Comparison of ENCODE assay signal across 21 cellular contexts in the genomic region with DNA sequence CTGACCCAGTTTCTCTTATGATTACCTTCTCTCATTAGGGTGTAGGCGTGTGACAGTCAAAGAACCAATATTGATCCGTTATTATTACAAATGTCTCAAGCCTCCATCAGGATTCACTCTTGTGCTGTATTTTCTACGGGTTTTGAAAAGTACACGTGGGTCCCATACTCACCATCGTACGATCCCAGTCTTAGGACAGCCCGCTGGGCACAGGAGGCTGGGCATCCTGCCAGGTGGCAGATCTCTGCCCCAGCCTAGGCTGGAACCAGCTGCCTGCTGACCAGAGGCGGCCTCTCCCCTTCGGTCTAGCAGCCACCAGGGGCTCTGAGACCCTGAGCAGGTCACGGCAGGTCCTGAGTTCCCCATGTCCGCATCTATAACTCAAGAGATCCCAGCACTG. TPM values are rescaled to one million over a fixed set of nuclear protein-coding genes. Genes with fewer than 3 reads are reported as not detected.
DNase-seq lines count a peak whose midpoint lies in the region; ATAC-seq and TF ChIP-seq lines count a peak whose summit lies in the region.
"Had no signal": no experiment of that assay in that cellular context is flagged by ENCODE, and none has a peak within 500 bp of the region (broad histone marks: within the 10 kb centered on the region; RNA-seq: fewer than 3 reads in every experiment).

No MANE protein-coding gene starts in this region.

- no peak for DNase-seq in stimulated activated naive CD8-positive, alpha-beta T cell treated with anti-CD3 and anti-CD28 coated beads, Interleukin-15, Interleukin-2, amounts not matched to agents 100 U/mL and 50 U/mL, for 24 hours
- no peak for DNase-seq in effector memory CD8-positive, alpha-beta T cell
- no peak for DNase-seq in natural killer cell treated with Interleukin-12 subunit alpha and Interleukin-12 subunit beta and Interleukin-15 and Interleukin-18, amount 100 ng/mL, for 72 hours (ENCODE audit: low spot score)
- DNase-seq in upper lobe of right lung (no peak), left lung (no peak)
- no peak for DNase-seq in activated T-cell treated with anti-CD3 and anti-CD28 coated beads, Interleukin-2, amount 50 U/mL, for 4 hours
- DNase-seq: activated CD4-positive, CD25-positive, alpha-beta regulatory T cell; activated CD8-positive, alpha-beta memory T cell treated with anti-CD3 and anti-CD28 coated beads for 24 hours; activated naive CD8-positive, alpha-beta T cell treated with anti-CD3 and anti-CD28 coated beads, Interleukin-2, amount 10 ng/mL, durations not matched to agents 7 days and 5 days; head of caudate nucleus; left ventricle myocardium inferior; NCI-H2107; NCI-H524 treated with DMSO at 0.1 percent for 48 hours; right lobe of liver had no signal

- no peak overlapping the region for H3K4me3 ChIP-seq in upper lobe of right lung
- no peak overlapping the region for H3K4me3 ChIP-seq in left lung
- H3K4me3 ChIP-seq: body of pancreas, coronary artery, mucosa of descending colon, right lobe of liver, thoracic aorta had no signal

- peaks cover 2% of the 10 kb centered on the region for H3K36me3 Mint-ChIP-seq in stimulated activated naive CD8-positive, alpha-beta T cell treated with anti-CD3 and anti-CD28 coated beads, Interleukin-15, Interleukin-2, amounts not matched to agents 100 ng/mL and 50 ng/mL, for 24 hours (ENCODE audit: low read depth)
- peaks cover 36% of the 10 kb centered on the region for H3K36me3 Mint-ChIP-seq in effector memory CD8-positive, alpha-beta T cell (ENCODE audit: insufficient read depth)
- peaks cover under 1% of the 10 kb centered on the region for H3K36me3 Mint-ChIP-seq in natural killer cell treated with Interleukin-12 subunit alpha and Interleukin-12 subunit beta and Interleukin-15 and Interleukin-18, amount 100 ng/mL, for 72 hours
- H3K36me3 Mint-ChIP-seq in activated T-cell treated with anti-CD3 and anti-CD28 coated beads, Interleukin-2, amount 50 U/mL, for 4 hours (ENCODE audit: insufficient read depth): no peaks in the 10 kb centered on the region
- H3K36me3 Mint-ChIP-seq: activated naive CD8-positive, alpha-beta T cell treated with anti-CD3 and anti-CD28 coated beads, Interleukin-2, amount 10 ng/mL, durations not matched to agents 7 days and 5 days had no signal

- peaks cover 16% of the 10 kb centered on the region for H3K27me3 Mint-ChIP-seq in stimulated activated naive CD8-positive, alpha-beta T cell treated with anti-CD3 and anti-CD28 coated beads, Interleukin-15, Interleukin-2, amounts not matched to agents 100 ng/mL and 50 ng/mL, for 24 hours
- H3K27me3 Mint-ChIP-seq in effector memory CD8-positive, alpha-beta T cell: no peaks in the 10 kb centered on the region
- peaks cover 0 to 4% of the 10 kb centered on the region in 2 donors for H3K27me3 Mint-ChIP-seq in natural killer cell treated with Interleukin-12 subunit alpha and Interleukin-12 subunit beta and Interleukin-15 and Interleukin-18, amount 100 ng/mL, for 72 hours
- peaks cover 3% of the 10 kb centered on the region for H3K27me3 Mint-ChIP-seq in activated T-cell treated with anti-CD3 and anti-CD28 coated beads, Interleukin-2, amount 50 U/mL, for 4 hours (ENCODE audit: low read depth)

- intact Hi-C loops in upper lobe of right lung (cut with DNase I) (no loop called here), left lung (cut with DNase I) (no loop called here)

- no peak for ATAC-seq in stimulated activated naive CD8-positive, alpha-beta T cell treated with anti-CD3 and anti-CD28 coated beads, Interleukin-15, Interleukin-2, amounts not matched to agents 100 U/mL and 50 U/mL, for 24 hours
- no peak for ATAC-seq in effector memory CD8-positive, alpha-beta T cell (replicated peaks)
- ATAC-seq in natural killer cell treated with Interleukin-12 subunit alpha and Interleukin-12 subunit beta and Interleukin-15 and Interleukin-18, amount 100 ng/mL, for 72 hours: no peak
- ATAC-seq in GM21786 (IDR thresholded peaks at IDR 0.05; ENCODE audit: unreplicated experiment): no peak
- no peak for ATAC-seq in upper lobe of right lung
- ATAC-seq in left lung: no peak
- ATAC-seq in activated T-cell treated with anti-CD3 and anti-CD28 coated beads, Interleukin-2, amount 50 U/mL, for 4 hours: no peak
- ATAC-seq: body of pancreas, mucosa of descending colon had no signal

- no peaks in the 10 kb centered on the region for H3K9me3 Mint-ChIP-seq in stimulated activated naive CD8-positive, alpha-beta T cell treated with anti-CD3 and anti-CD28 coated beads, Interleukin-15, Interleukin-2, amounts not matched to agents 100 ng/mL and 50 ng/mL, for 24 hours
- no peaks in the 10 kb centered on the region for H3K9me3 Mint-ChIP-seq in effector memory CD8-positive, alpha-beta T cell
- no peaks in the 10 kb centered on the region for H3K9me3 Mint-ChIP-seq in natural killer cell treated with Interleukin-12 subunit alpha and Interleukin-12 subunit beta and Interleukin-15 and Interleukin-18, amount 100 ng/mL, for 72 hours
- no peaks in the 10 kb centered on the region for H3K9me3 Mint-ChIP-seq in activated T-cell treated with anti-CD3 and anti-CD28 coated beads, Interleukin-2, amount 50 U/mL, for 4 hours
- H3K9me3 Mint-ChIP-seq: activated naive CD8-positive, alpha-beta T cell treated with anti-CD3 and anti-CD28 coated beads, Interleukin-2, amount 10 ng/mL, durations not matched to agents 7 days and 5 days had no signal

- H3K27me3 ChIP-seq in upper lobe of right lung: no peaks in the 10 kb centered on the region
- H3K27me3 ChIP-seq in left lung: peaks cover 0 to 46% of the 10 kb centered on the region in 2 donors
- H3K27me3 ChIP-seq: body of pancreas had no signal

- peak overlapping the region; percentile 47 for H3K4me3 Mint-ChIP-seq in stimulated activated naive CD8-positive, alpha-beta T cell treated with anti-CD3 and anti-CD28 coated beads, Interleukin-15, Interleukin-2, amounts not matched to agents 100 ng/mL and 50 ng/mL, for 24 hours
- H3K4me3 Mint-ChIP-seq in effector memory CD8-positive, alpha-beta T cell: peak overlapping the region; percentile 62
- peak overlapping the region; percentile 24 for H3K4me3 Mint-ChIP-seq in natural killer cell treated with Interleukin-12 subunit alpha and Interleukin-12 subunit beta and Interleukin-15 and Interleukin-18, amount 100 ng/mL, for 72 hours
- H3K4me3 Mint-ChIP-seq in activated T-cell treated with anti-CD3 and anti-CD28 coated beads, Interleukin-2, amount 50 U/mL, for 4 hours: no peak overlapping the region

- no peak for TF ChIP-seq CTCF in upper lobe of right lung (IDR thresholded peaks at IDR 0.05)
- no peak for TF ChIP-seq CTCF in left lung (IDR thresholded peaks at IDR 0.05)

- peaks cover 21% of the 10 kb centered on the region for H3K4me1 ChIP-seq in upper lobe of right lung
- peaks cover 4 to 25% of the 10 kb centered on the region in 2 donors for H3K4me1 ChIP-seq in left lung
- H3K4me1 ChIP-seq: right lobe of liver had no signal

- H3K27ac ChIP-seq in upper lobe of right lung (no peak overlapping the region), left lung (no peak overlapping the region)
- H3K27ac ChIP-seq: body of pancreas, C4-2B, left ventricle myocardium inferior, right lobe of liver, thoracic aorta had no signal

- peak overlapping the region; percentile 36 for H3K27ac Mint-ChIP-seq in stimulated activated naive CD8-positive, alpha-beta T cell treated with anti-CD3 and anti-CD28 coated beads, Interleukin-15, Interleukin-2, amounts not matched to agents 100 ng/mL and 50 ng/mL, for 24 hours
- H3K27ac Mint-ChIP-seq in effector memory CD8-positive, alpha-beta T cell: no peak overlapping the region
- peak overlapping the region in 1 of 2 donors; percentile 29 for H3K27ac Mint-ChIP-seq in natural killer cell treated with Interleukin-12 subunit alpha and Interleukin-12 subunit beta and Interleukin-15 and Interleukin-18, amount 100 ng/mL, for 72 hours
- H3K27ac Mint-ChIP-seq: activated naive CD8-positive, alpha-beta T cell treated with anti-CD3 and anti-CD28 coated beads, Interleukin-2, amount 10 ng/mL, durations not matched to agents 7 days and 5 days had no signal

- H3K36me3 ChIP-seq in upper lobe of right lung (no peaks in the 10 kb centered on the region), left lung (peaks cover 0 to 4% of the 10 kb centered on the region in 2 donors)
- H3K36me3 ChIP-seq: left ventricle myocardium inferior, right lobe of liver, thoracic aorta had no signal

- peaks cover 10% of the 10 kb centered on the region for H3K4me1 Mint-ChIP-seq in stimulated activated naive CD8-positive, alpha-beta T cell treated with anti-CD3 and anti-CD28 coated beads, Interleukin-15, Interleukin-2, amounts not matched to agents 100 ng/mL and 50 ng/mL, for 24 hours (ENCODE audit: low read depth)
- H3K4me1 Mint-ChIP-seq in effector memory CD8-positive, alpha-beta T cell (ENCODE audit: low read depth in 2 of 2): peaks cover 10 to 20% of the 10 kb centered on the region in 2 donors
- H3K4me1 Mint-ChIP-seq in natural killer cell treated with Interleukin-12 subunit alpha and Interleukin-12 subunit beta and Interleukin-15 and Interleukin-18, amount 100 ng/mL, for 72 hours (ENCODE audit: low read depth in 2 of 2): peaks cover 8 to 17% of the 10 kb centered on the region in 2 donors
- peaks cover 7% of the 10 kb centered on the region for H3K4me1 Mint-ChIP-seq in activated T-cell treated with anti-CD3 and anti-CD28 coated beads, Interleukin-2, amount 50 U/mL, for 4 hours (ENCODE audit: low read depth)

- H3K9me3 ChIP-seq in upper lobe of right lung (no peaks in the 10 kb centered on the region), left lung (no peaks in the 10 kb centered on the region)
- H3K9me3 ChIP-seq: body of pancreas, left ventricle myocardium inferior, mucosa of descending colon, right lobe of liver, thoracic aorta had no signal

RNA-seq across cellular contexts. Expression of a gene that starts 2.0 kb away (rescaled TPM):
- total RNA-seq in natural killer cell treated with Interleukin-12 subunit alpha and Interleukin-12 subunit beta and Interleukin-15 and Interleukin-18, amount 100 ng/mL, for 72 hours: 100 to 1,000 TPM; 179 to 208 TPM
- total RNA-seq in upper lobe of right lung: 79.9 TPM
- 10 to 100 TPM; 53.0 to 61.8 TPM for total RNA-seq in left lung
- total RNA-seq in activated T-cell treated with anti-CD3 and anti-CD28 coated beads, Interleukin-2, amount 50 U/mL, for 4 hours: 10 to 100 TPM; 12.1 to 26.2 (median 23.1) TPM
